Comparison of ENCODE assay signal across 11 cellular contexts in genomic region chr5:96745844-96746531, GRCh38.
A peak's percentile ranks its signal among the peaks of the same experiment; 100 is the strongest.
DNase-seq lines count a peak whose midpoint lies in the region; TF ChIP-seq lines count a peak whose summit lies in the region.
"Had no signal": no experiment of that assay in that cellular context is flagged by ENCODE, and none has a peak within 500 bp of the region (broad histone marks: within the 10 kb centered on the region; RNA-seq: fewer than 3 reads in every experiment).

No MANE protein-coding gene starts in this region.

- no TSS peak for BruUV-seq in mammary epithelial cell (replicated peaks; lab: Mats Ljungman, UMichigan)

- no peaks in the 10 kb centered on the region for H3K4me1 Mint-ChIP-seq in endodermal cell

- H3K27me3 Mint-ChIP-seq in endodermal cell (ENCODE audit: insufficient read depth), result no peaks in the 10 kb centered on the region

- H3K4me3 Mint-ChIP-seq in endodermal cell, result no peak overlapping the region
- H3K4me3 Mint-ChIP-seq: H9 had no signal

- peak overlapping the region; percentile 1 to 17 for H3K27ac ChIP-seq in breast epithelium
- H3K27ac ChIP-seq in mammary epithelial cell (ENCODE audit: insufficient read depth, low read depth, low read length), result no peak overlapping the region
- H3K27ac ChIP-seq in SK-N-MC, result peak overlapping the region; percentile 43; the same call in 1 of the 2 replicates
- H3K27ac ChIP-seq in hepatocyte, result peak overlapping the region; percentile 51
- H3K27ac ChIP-seq in subcutaneous abdominal adipose tissue (ENCODE audit: low read depth, low read length), result peak overlapping the region; percentile 25
- no peak overlapping the region for H3K27ac ChIP-seq in suprapubic skin
- no peak overlapping the region for H3K27ac ChIP-seq in endodermal cell (ENCODE audit: low read depth, low read length)

- H3K36me3 ChIP-seq in breast epithelium (peaks cover 14% of the 10 kb centered on the region), mammary epithelial cell (ENCODE audit: insufficient read depth, low read length) (peaks cover 81% of the 10 kb centered on the region), SK-N-MC (ENCODE audit: insufficient read depth, low read length) (no peaks in the 10 kb centered on the region), hepatocyte (replicated peaks; ENCODE audit: insufficient read depth, low read depth) (peaks cover 3% of the 10 kb centered on the region), subcutaneous abdominal adipose tissue (ENCODE audit: control insufficient read depth in 5 of 5, insufficient read depth in 5 of 5, low read length in 5 of 5) (peaks cover 71 to 97% (median 94%) of the 10 kb centered on the region in 5 donors), suprapubic skin (peaks cover 97% of the 10 kb centered on the region), endodermal cell (ENCODE audit: control insufficient read depth, insufficient read depth, low read length) (no peaks in the 10 kb centered on the region)

- no peak overlapping the region for H3K9ac ChIP-seq in mammary epithelial cell (ENCODE audit: insufficient read depth, low read length)
- H3K9ac ChIP-seq in SK-N-MC (ENCODE audit: insufficient read length), result no peak overlapping the region
- H3K9ac ChIP-seq in subcutaneous abdominal adipose tissue (ENCODE audit: low read length in 5 of 5), result no peak overlapping the region
- H3K9ac ChIP-seq in endodermal cell (ENCODE audit: extremely low read depth, low read length, poor library complexity, severe bottlenecking), result no peak overlapping the region

- DNase-seq in breast epithelium (ENCODE audit: low spot score in 2 of 2), result no peak
- DNase-seq in mammary epithelial cell, result no peak
- DNase-seq in SK-N-MC (ENCODE audit: low read depth, low spot score), result no peak
- peak; percentile 23 for DNase-seq in hepatocyte (ENCODE audit: low spot score)
- DNase-seq in epidermal melanocyte (ENCODE audit: insufficient read length, low spot score), result no peak
- DNase-seq in suprapubic skin (ENCODE audit: low spot score in 2 of 2), result no peak
- DNase-seq in endodermal cell, result no peak
- DNase-seq: activated CD4-positive, alpha-beta T cell treated with anti-CD3 and anti-CD28 coated beads, Interleukin-2, amount 50 U/mL, for 4 hours; H9; trophoblast cell had no signal

- WGBS in mammary epithelial cell (ENCODE audit: low coverage, missing lambda C conversion rate), result 83% methylated on average over 5 of the region's 5 CpGs
- 32% methylated on average over 5 of the region's 5 CpGs for WGBS in hepatocyte (ENCODE audit: low lambda C conversion rate, missing lambda C conversion rate)
- WGBS in suprapubic skin, result 46% methylated on average over 5 of the region's 5 CpGs
- WGBS in endodermal cell (ENCODE audit: insufficient coverage in 1 of 2, insufficient read length in 1 of 2), 2 experiments, result 89 to 93% methylated on average over 2 to 5 of the region's 5 CpGs

- no peak for TF ChIP-seq EP300 in suprapubic skin (IDR thresholded peaks at IDR 0.05)

- CTCF ChIA-PET in mammary epithelial cell (lab: Charles Lee; ENCODE audit: low non-redundant PET), result no interaction called here

- no peak overlapping the region for H3K27ac Mint-ChIP-seq in endodermal cell
- H3K27ac Mint-ChIP-seq: H9 had no signal

- H2AFZ ChIP-seq in mammary epithelial cell (ENCODE audit: low read depth, low read length) (no peak overlapping the region), hepatocyte (no peak overlapping the region)

- peaks cover 5% of the 10 kb centered on the region for H3K79me2 ChIP-seq in mammary epithelial cell (ENCODE audit: insufficient read depth, low read length)
- H3K79me2 ChIP-seq in hepatocyte, result no peaks in the 10 kb centered on the region

- no peaks in the 10 kb centered on the region for H3K9me2 ChIP-seq in hepatocyte (replicated peaks; ENCODE audit: insufficient read depth)

- peaks cover 11% of the 10 kb centered on the region for H3K36me3 Mint-ChIP-seq in endodermal cell (ENCODE audit: low read depth)

- H3K9me3 ChIP-seq in breast epithelium (no peaks in the 10 kb centered on the region), mammary epithelial cell (replicated peaks; ENCODE audit: insufficient read depth, low read length) (no peaks in the 10 kb centered on the region), SK-N-MC (ENCODE audit: low read depth, low read length) (no peaks in the 10 kb centered on the region), hepatocyte (ENCODE audit: low read depth) (no peaks in the 10 kb centered on the region), subcutaneous abdominal adipose tissue (ENCODE audit: control insufficient read depth in 5 of 5, low read length in 5 of 5) (no peaks in the 10 kb centered on the region), suprapubic skin (no peaks in the 10 kb centered on the region), endodermal cell (ENCODE audit: control insufficient read depth, low read length) (no peaks in the 10 kb centered on the region)

- H3K4me3 ChIP-seq in breast epithelium (no peak overlapping the region), mammary epithelial cell (replicated peaks in 1 of 3; ENCODE audit: insufficient read depth in 1 of 3, low read depth in 2 of 3, low read length in 3 of 3) (no peak overlapping the region), SK-N-MC (no peak overlapping the region), hepatocyte (no peak overlapping the region), subcutaneous abdominal adipose tissue (ENCODE audit: low read depth in 1 of 5, low read length in 5 of 5) (no peak overlapping the region), suprapubic skin (no peak overlapping the region), endodermal cell (ENCODE audit: low read length) (no peak overlapping the region)

- H4K20me1 ChIP-seq in mammary epithelial cell (ENCODE audit: insufficient read depth, low read length), result no peaks in the 10 kb centered on the region
- no peaks in the 10 kb centered on the region for H4K20me1 ChIP-seq in hepatocyte (ENCODE audit: insufficient read depth, poor library complexity, severe bottlenecking)

- no peak for TF ChIP-seq POLR2A in breast epithelium (IDR thresholded peaks at IDR 0.05)
- TF ChIP-seq POLR2A in suprapubic skin (IDR thresholded peaks at IDR 0.05), result no peak

- H3K4me1 ChIP-seq in breast epithelium (no peaks in the 10 kb centered on the region), mammary epithelial cell (ENCODE audit: insufficient read depth, low read length) (peaks cover 4% of the 10 kb centered on the region), hepatocyte (ENCODE audit: insufficient read depth) (peaks cover 16% of the 10 kb centered on the region), subcutaneous abdominal adipose tissue (ENCODE audit: control insufficient read depth in 5 of 5, insufficient read depth in 5 of 5, low read length in 5 of 5) (peaks cover 0 to 8% (median 5%) of the 10 kb centered on the region in 5 donors), suprapubic skin (peaks cover 3% of the 10 kb centered on the region), endodermal cell (ENCODE audit: control insufficient read depth, insufficient read depth, low read length) (peaks cover 3% of the 10 kb centered on the region)

- no peaks in the 10 kb centered on the region for H3K9me3 Mint-ChIP-seq in endodermal cell
- H3K9me3 Mint-ChIP-seq: H9 had no signal

- in situ Hi-C loops in mammary epithelial cell (cut with MboI; ENCODE audit: low sequenced_read_pairs in 2 of 2), result no loop called here

- no peak overlapping the region for H3K4me2 ChIP-seq in mammary epithelial cell (ENCODE audit: insufficient read depth, low read depth, low read length)
- H3K4me2 ChIP-seq in hepatocyte, result no peak overlapping the region

- intact Hi-C loops in breast epithelium (cut with DNase I; ENCODE audit: low total_unique reads) (no loop called here), mammary epithelial cell (cut with micrococcal nuclease) (no loop called here)

- TF ChIP-seq CTCF in breast epithelium (IDR thresholded peaks at IDR 0.05) (no peak), mammary epithelial cell (conservative IDR thresholded peaks at IDR 0.05 in 1 of 2, IDR thresholded peaks at IDR 0.05 in 1 of 2; ENCODE audit: extremely low read depth in 1 of 2, insufficient read depth in 1 of 2, low read depth in 1 of 2, low read length in 2 of 2) (no peak), hepatocyte (IDR thresholded peaks at IDR 0.05; ENCODE audit: poor library complexity) (no peak), suprapubic skin (IDR thresholded peaks at IDR 0.05) (no peak), endodermal cell (conservative IDR thresholded peaks at IDR 0.05) (no peak)

- dilution Hi-C loops in mammary epithelial cell (cut with HindIII; ENCODE audit: low sequenced_read_pairs), result no loop called here

- H3K27me3 ChIP-seq in breast epithelium (no peaks in the 10 kb centered on the region), mammary epithelial cell (ENCODE audit: insufficient read depth, low read length) (no peaks in the 10 kb centered on the region), hepatocyte (no peaks in the 10 kb centered on the region), subcutaneous abdominal adipose tissue (ENCODE audit: control insufficient read depth in 5 of 5, insufficient read depth in 4 of 5, low read length in 5 of 5) (no peaks in the 10 kb centered on the region), suprapubic skin (no peaks in the 10 kb centered on the region), endodermal cell (ENCODE audit: control insufficient read depth, insufficient read depth, low read length, poor library complexity, severe bottlenecking) (no peaks in the 10 kb centered on the region)

Comparison
In these comparisons a context has a peak if more than half of its experiments do, and no peak if none do; other contexts are left out.
1. H3K27ac ChIP-seq: peak in breast epithelium (2 of 2), SK-N-MC (single experiment), hepatocyte (single experiment) and subcutaneous abdominal adipose tissue (single experiment); none in mammary epithelial cell (single experiment), suprapubic skin (single experiment) and endodermal cell (single experiment).